ENCODE assay signal across 1 cellular context in genomic region chr9:70485273-70485858, GRCh38.
A peak's percentile ranks its signal among the peaks of the same experiment; 100 is the strongest.
TF ChIP-seq lines count a peak whose summit lies in the region.

No MANE protein-coding gene starts in this region.

TF ChIP-seq in K562, 482 proteins besides CTCF, POLR2A, EP300 and RAD21 (continued from another document and continues in another):
- TF ChIP-seq ZHX1 (conservative IDR thresholded peaks at IDR 0.05; ENCODE audit: low read length), result no peak
- TF ChIP-seq SNAPC5 (CRISPR knock-in tag; IDR thresholded peaks at IDR 0.05), result no peak
- TF ChIP-seq NCOA4 (IDR thresholded peaks at IDR 0.05; ENCODE audit: partially characterized antibody), result no peak
- TF ChIP-seq HINFP (tag; conservative IDR thresholded peaks at IDR 0.05; ENCODE audit: low read depth), result no peak
- TF ChIP-seq BRF1 (IDR thresholded peaks at IDR 0.05; ENCODE audit: borderline replicate concordance, extremely low read depth, insufficient read length), result no peak
- TF ChIP-seq NFE2 (IDR thresholded peaks at IDR 0.05; ENCODE audit: low read depth), result peak; percentile 92
- TF ChIP-seq CREB1 (IDR thresholded peaks at IDR 0.05), result peak; percentile 54; the same call in 1 of the 2 replicates
- TF ChIP-seq CREB1 (CRISPR knock-in tag; IDR thresholded peaks at IDR 0.05), result peak; percentile 49; the same call in 1 of the 2 replicates
- TF ChIP-seq CBX2 (IDR thresholded peaks at IDR 0.05; ENCODE audit: insufficient read depth, low read length, poor library complexity, severe bottlenecking), result no peak
- TF ChIP-seq YY1 (IDR thresholded peaks at IDR 0.05; ENCODE audit: borderline replicate concordance in 1 of 3, control insufficient read depth in 1 of 3, extremely low read depth in 1 of 3, insufficient read depth in 3 of 3, insufficient read length in 1 of 3, insufficient replicate concordance in 2 of 3, low read depth in 1 of 3, low read length in 2 of 3), result peak in 1 of 3 experiments; percentile 21
- no peak for TF ChIP-seq KDM2B (CRISPR knock-in tag; IDR thresholded peaks at IDR 0.05)
- no peak for TF ChIP-seq ZNF124 (CRISPR knock-in tag; IDR thresholded peaks at IDR 0.05)
- TF ChIP-seq BCLAF1 (IDR thresholded peaks at IDR 0.05; ENCODE audit: borderline replicate concordance in 1 of 2, control insufficient read depth in 1 of 2, low read depth in 2 of 2, low read length in 1 of 2), result no peak
- TF ChIP-seq CAMTA2 (CRISPR knock-in tag; conservative IDR thresholded peaks at IDR 0.05), result no peak
- TF ChIP-seq RNF2 (IDR thresholded peaks at IDR 0.05), result peak; percentile 90
- TF ChIP-seq ZNF121 (CRISPR knock-in tag; conservative IDR thresholded peaks at IDR 0.05), result no peak
- TF ChIP-seq HDAC6 (IDR thresholded peaks at IDR 0.05; ENCODE audit: low read depth, low read length), result no peak
- TF ChIP-seq E2F3 (CRISPR knock-in tag; IDR thresholded peaks at IDR 0.05), result no peak
- TF ChIP-seq POLR2H (tag; IDR thresholded peaks at IDR 0.05; ENCODE audit: low read depth), result no peak
- TF ChIP-seq ZBTB40 (IDR thresholded peaks at IDR 0.05), result no peak
- no peak for TF ChIP-seq ZBTB40 (CRISPR knock-in tag; IDR thresholded peaks at IDR 0.05)
- TF ChIP-seq ZBTB8A (IDR thresholded peaks at IDR 0.05; ENCODE audit: partially characterized antibody), result no peak
- no peak for TF ChIP-seq POLR2G (IDR thresholded peaks at IDR 0.05; ENCODE audit: low read depth, low read length)
- TF ChIP-seq PHF21A (IDR thresholded peaks at IDR 0.05; ENCODE audit: borderline replicate concordance, low read depth), result no peak
- TF ChIP-seq REST (CRISPR knock-in tag; IDR thresholded peaks at IDR 0.05; ENCODE audit: low read depth), result no peak
- TF ChIP-seq ELK3 (CRISPR knock-in tag; IDR thresholded peaks at IDR 0.05), result no peak
- TF ChIP-seq ZFP30 (CRISPR knock-in tag; IDR thresholded peaks at IDR 0.05; ENCODE audit: borderline replicate concordance), result no peak
- TF ChIP-seq ETS1 (conservative IDR thresholded peaks at IDR 0.05; ENCODE audit: control insufficient read depth, low read depth, low read length), result peak; percentile 57; the same call in 1 of the 2 replicates
